In the genomic region with DNA sequence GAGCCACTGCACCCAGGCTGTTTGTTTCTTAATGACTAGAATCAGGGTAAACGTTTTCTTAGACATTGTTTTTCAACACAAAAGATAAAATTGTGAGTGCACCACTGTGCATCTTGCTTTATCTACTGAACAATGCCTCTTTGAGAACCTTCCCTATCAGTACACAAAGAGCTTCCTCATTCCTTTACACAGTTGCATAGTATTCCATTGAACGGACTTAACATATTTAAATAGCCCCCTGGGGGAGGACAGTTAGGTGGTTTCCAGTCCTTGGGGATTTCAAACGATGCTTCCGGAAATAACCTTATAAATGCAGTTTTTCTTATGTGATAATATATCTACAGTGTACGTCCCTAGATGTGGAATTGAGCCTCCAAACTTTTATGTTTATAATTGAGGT, we compare ENCODE assay signal across 28 cellular contexts. TPM values are rescaled to one million over a fixed set of nuclear protein-coding genes. Genes with fewer than 3 reads are reported as not detected.
DNase-seq lines count a peak whose midpoint lies in the region; ATAC-seq, FAIRE-seq and TF ChIP-seq lines count a peak whose summit lies in the region.
"Had no signal": no experiment of that assay in that cellular context is flagged by ENCODE, and none has a peak within 500 bp of the region (broad histone marks: within the 10 kb centered on the region; RNA-seq: fewer than 3 reads in every experiment).

No MANE protein-coding gene starts in this region.

- no peaks in the 10 kb centered on the region for H3K27me3 Mint-ChIP-seq in Caco-2 (ENCODE audit: insufficient read depth, unreplicated experiment)
- H3K27me3 Mint-ChIP-seq: CD4-positive, alpha-beta T cell; IgD-negative memory B cell had no signal

- H3K4me3 ChIP-seq in Caco-2 (ENCODE audit: low read depth, low read length) (no peak overlapping the region), K562 (no peak overlapping the region)
- H3K4me3 ChIP-seq: A549; BLaER1 treated with 17β-estradiol and CSF1 and Interleukin-3, amounts not matched to agents 10 nM and 100 nM; PC-9; SJCRH30 had no signal

- TF ChIP-seq CTCF in Caco-2 (IDR thresholded peaks at IDR 0.05; ENCODE audit: insufficient read depth in 1 of 2, low read depth in 1 of 2, low read length in 1 of 2, severe bottlenecking in 1 of 2, unreplicated experiment in 1 of 2) (no peak), K562 (IDR thresholded peaks at IDR 0.05 in 2 of 3, conservative IDR thresholded peaks at IDR 0.05 in 1 of 3; ENCODE audit: insufficient read depth in 2 of 3, low read depth in 1 of 3, low read length in 3 of 3) (no peak)

- H3K4me3 Mint-ChIP-seq in Caco-2 (ENCODE audit: unreplicated experiment) = no peak overlapping the region
- H3K4me3 Mint-ChIP-seq: CD4-positive, alpha-beta T cell; IgD-negative memory B cell had no signal

- H3K27me3 ChIP-seq in Caco-2 (replicated peaks; ENCODE audit: control insufficient read depth, insufficient read depth, low read length) (no peaks in the 10 kb centered on the region), K562 (ENCODE audit: control insufficient read depth in 2 of 2, insufficient read depth in 2 of 2, low read length in 2 of 2) (no peaks in the 10 kb centered on the region)
- H3K27me3 ChIP-seq: BLaER1 treated with 17β-estradiol and CSF1 and Interleukin-3, amounts not matched to agents 10 nM and 100 nM; SJCRH30 had no signal

- CTCF ChIA-PET in Caco-2 (lab: Charles Lee) = no interaction called here
- CTCF ChIA-PET in K562 (lab: Yijun Ruan, JAX; ENCODE audit: low intra/inter-chr PET ratio) = no interaction called here

- no peak for TF ChIP-seq RAD21 in K562 (CRISPR knock-in tag; conservative IDR thresholded peaks at IDR 0.05 in 1 of 2, IDR thresholded peaks at IDR 0.05 in 1 of 2)

- H3K36me3 Mint-ChIP-seq in Caco-2 (ENCODE audit: insufficient read depth, unreplicated experiment) = peaks cover 59% of the 10 kb centered on the region

- no peak for TF ChIP-seq POLR2A in K562 (conservative IDR thresholded peaks at IDR 0.05)

- TF ChIP-seq EP300 in K562 (IDR thresholded peaks at IDR 0.05; ENCODE audit: low read length) = no peak

- H2AFZ ChIP-seq in K562 (ENCODE audit: low read depth, low read length) = no peak overlapping the region
- H2AFZ ChIP-seq: PC-9 had no signal

- POLR2A ChIA-PET in Caco-2 (lab: Charles Lee) = no interaction called here
- POLR2A ChIA-PET in K562 (lab: Yijun Ruan, JAX) = interaction anchor here (0.6 to 1.1 kb wide), 2 partner anchors 23 to 73 kb away, joined by 3 read pairs; no protein-coding TSS in a partner anchor

- H3K9me3 ChIP-seq in Caco-2 (no peaks in the 10 kb centered on the region), K562 (replicated peaks; ENCODE audit: control insufficient read depth, insufficient read depth, low read depth, low read length) (no peaks in the 10 kb centered on the region)
- H3K9me3 ChIP-seq: A549, SJCRH30 had no signal

- ATAC-seq in K562 = no peak
- no peak for ATAC-seq in GM19455 (IDR thresholded peaks at IDR 0.05; ENCODE audit: unreplicated experiment)
- ATAC-seq: A549, HCT116, Right ventricle myocardium inferior had no signal

- 79% methylated on average over 5 of the region's 5 CpGs for WGBS in K562 (ENCODE audit: insufficient coverage, low coverage, missing lambda C conversion rate)

- FAIRE-seq in K562 (lab: Jason Lieb, UNC) = no peak
- FAIRE-seq: A549, GM12891 had no signal

- intact Hi-C loops in Caco-2 (cut with micrococcal nuclease; ENCODE audit: unreplicated experiment) (no loop called here), K562 (cut with micrococcal nuclease) (no loop called here)

- peaks cover 19% of the 10 kb centered on the region for H3K4me1 Mint-ChIP-seq in Caco-2 (ENCODE audit: low read depth, unreplicated experiment)

- H4K20me1 ChIP-seq in K562 (replicated peaks; ENCODE audit: control insufficient read depth, insufficient read depth, low read length) = no peaks in the 10 kb centered on the region

- H3K9me1 ChIP-seq in K562 (ENCODE audit: control insufficient read depth, insufficient read depth, low read length) = no peaks in the 10 kb centered on the region

- no peak overlapping the region for H3K4me2 ChIP-seq in K562 (ENCODE audit: insufficient read depth, low read length)
- H3K4me2 ChIP-seq: A549; BLaER1 treated with 17β-estradiol and CSF1 and Interleukin-3, amounts not matched to agents 10 nM and 100 nM; PC-9 had no signal

- H3K27ac Mint-ChIP-seq in Caco-2 (ENCODE audit: unreplicated experiment) = peak overlapping the region; percentile 73
- H3K27ac Mint-ChIP-seq: CD4-positive, alpha-beta T cell; IgD-negative memory B cell had no signal

- H3K36me3 ChIP-seq in Caco-2 (ENCODE audit: control insufficient read depth, insufficient read depth, low read length) (no peaks in the 10 kb centered on the region; the same call in 1 of the 2 replicates), K562 (ENCODE audit: control insufficient read depth, insufficient read depth, low read length) (peaks cover 52% of the 10 kb centered on the region)

- in situ Hi-C loops in K562 (cut with MboI) = no loop called here

- peaks cover 69% of the 10 kb centered on the region for H3K79me2 ChIP-seq in K562 (ENCODE audit: control insufficient read depth, insufficient read depth, low read length)

- DNase-seq in Caco-2 (no peak), K562 (ENCODE audit: extremely low read depth in 1 of 4, low spot score in 3 of 4) (no peak)
- DNase-seq: AML-193; CD4-positive, alpha-beta T cell; DMS 273 treated with DMSO at 0.1 percent for 48 hours; DMS79; EL; GDM1; GOT3; NCI-H1048; NCI-H1417; NCI-H1694; NCI-H2029 treated with DMSO at 0.1 percent for 48 hours; NCI-H446 treated with DMSO at 0.1 percent for 48 hours; NCI-H526; NCI-H82; NK-92 treated with Interleukin-12 subunit alpha and Interleukin-12 subunit beta, amount 100 ng/mL, for 24 hours; SJCRH30; T-helper 1 cell had no signal

- H3K27ac ChIP-seq in K562 (ENCODE audit: extremely low read depth, low read depth, low read length) = no peak overlapping the region
- H3K27ac ChIP-seq: A549; BLaER1 treated with 17β-estradiol and CSF1 and Interleukin-3, amounts not matched to agents 10 nM and 100 nM; PC-9; SJCRH30 had no signal

- H3K9me3 Mint-ChIP-seq in Caco-2 (ENCODE audit: unreplicated experiment) = no peaks in the 10 kb centered on the region
- H3K9me3 Mint-ChIP-seq: CD4-positive, alpha-beta T cell; IgD-negative memory B cell had no signal

- no peak overlapping the region for H3K9ac ChIP-seq in K562 (ENCODE audit: insufficient read depth in 1 of 2, low read depth in 2 of 2, low read length in 2 of 2)
- H3K9ac ChIP-seq: BLaER1 treated with 17β-estradiol and CSF1 and Interleukin-3, amounts not matched to agents 10 nM and 100 nM had no signal

- no TSS peak for BruUV-seq in Caco-2 (replicated peaks; lab: Mats Ljungman, UMichigan)
- no TSS peak for BruUV-seq in K562 (replicated peaks; lab: Mats Ljungman, UMichigan)

- H3K4me1 ChIP-seq in Caco-2 = peaks cover 7% of the 10 kb centered on the region; the same call in 1 of the 2 replicates
- peaks cover 0 to 2% of the 10 kb centered on the region in 2 experiments; a peak in 3 of 5 replicates for H3K4me1 ChIP-seq in K562 (replicated peaks in 1 of 2; ENCODE audit: control insufficient read depth in 2 of 2, insufficient read depth in 2 of 2, low read length in 2 of 2)
- H3K4me1 ChIP-seq: A549, SJCRH30 had no signal

RNA-seq across cellular contexts. Expression of gene POLD1, which starts 8.6 kb away (rescaled TPM):
- total RNA-seq in Caco-2 (2022) = 128 TPM in 2 replicates
- total RNA-seq in K562 (2011; cell fraction: chromatin; rRNA removed; ENCODE audit: low replicate concordance) = 79.9 and 373 TPM in 2 replicates
- 460 and 477 TPM in 2 replicates for total RNA-seq in K562 (2011; cell fraction: nucleolus; rRNA removed)
- total RNA-seq in K562 (2011; cell fraction: nucleoplasm; rRNA removed) = 147 and 179 TPM in 2 replicates
- 258 and 338 TPM in 2 replicates for total RNA-seq in K562 (2014; rRNA removed)
- total RNA-seq in K562 (2014; rRNA removed; fragmentation: Illumina TruSeq; extraction: Trizol) = 15.3 and 28.3 TPM in 2 replicates
- total RNA-seq in K562 (2015; rRNA removed; fragmentation: Illumina TruSeq; extraction: Trizol) = 89.4 and 95.2 TPM in 2 replicates
- 296 and 312 TPM in 2 replicates for total RNA-seq in K562 (2021)
- polyA plus RNA-seq in K562 (2011; rRNA removed) = 45.2 and 88.6 TPM in 2 replicates
- polyA plus RNA-seq in K562 (2011; cell fraction: cytosol; rRNA removed) = 86.2 and 222 TPM in 2 replicates
- polyA plus RNA-seq in K562 (2011; cell fraction: nucleus; rRNA removed) = 460 and 607 TPM in 2 replicates
- 164 and 224 TPM in 2 replicates for polyA plus RNA-seq in K562 (2012)
- 47.8 and 97.9 TPM in 2 replicates for polyA plus RNA-seq in K562 (2014; fragmentation: Illumina TruSeq; extraction: Trizol)
- polyA plus RNA-seq in K562 (2014; fragmentation: Nextera tagmentation; extraction: Ambion mirVana) = 1 to 10 TPM; 1.3 to 6.4 TPM
- polyA plus RNA-seq in K562 (2014; rRNA removed) = 161 and 163 TPM in 2 replicates
- polyA minus RNA-seq in K562 (2011; rRNA and poly(A)+ RNA removed) = 33.3 and 52.7 TPM in 2 replicates
- 165 and 236 TPM in 2 replicates for polyA minus RNA-seq in K562 (2011; cell fraction: cytosol; rRNA and poly(A)+ RNA removed)
- 166 and 171 TPM in 2 replicates for polyA minus RNA-seq in K562 (2011; cell fraction: nucleus; rRNA and poly(A)+ RNA removed)

RNA-seq across cellular contexts. Expression of gene NR1H2, which starts 16.5 kb away (rescaled TPM):
- total RNA-seq in Caco-2 (2022) (38.3 and 40.3 TPM in 2 replicates), K562 (2014; rRNA removed) (51.4 and 68.1 TPM in 2 replicates), K562 (2014; rRNA removed; fragmentation: Illumina TruSeq; extraction: Trizol) (10.6 and 12.3 TPM in 2 replicates), K562 (2015; rRNA removed; fragmentation: Illumina TruSeq; extraction: Trizol) (32.9 and 35.0 TPM in 2 replicates), K562 (2021) (56.7 and 58.2 TPM in 2 replicates)
- 31.6 and 83.2 TPM in 2 replicates for total RNA-seq in K562 (2011; cell fraction: chromatin; rRNA removed; ENCODE audit: low replicate concordance)
- total RNA-seq in K562 (2011; cell fraction: nucleolus; rRNA removed) = 66.3 and 72.5 TPM in 2 replicates
- 41.0 and 45.6 TPM in 2 replicates for total RNA-seq in K562 (2011; cell fraction: nucleoplasm; rRNA removed)
- polyA plus RNA-seq in K562 (2011; rRNA removed) (24.0 and 37.5 TPM in 2 replicates), K562 (2014; fragmentation: Illumina TruSeq; extraction: Trizol) (23.8 and 51.0 TPM in 2 replicates), K562 (2014; fragmentation: Nextera tagmentation; extraction: Ambion mirVana) (1 to 10 TPM in 1 of 2 experiments, under 1 TPM in 1; 0.11 to 1.5 TPM), K562 (2014; rRNA removed) (61.9 and 73.8 TPM in 2 replicates)
- polyA plus RNA-seq in K562 (2011; cell fraction: cytosol; rRNA removed) = 42.2 and 70.3 TPM in 2 replicates
- 71.7 and 110 TPM in 2 replicates for polyA plus RNA-seq in K562 (2011; cell fraction: nucleus; rRNA removed)
- 51.4 and 65.3 TPM in 2 replicates for polyA plus RNA-seq in K562 (2012)
- 12.7 and 17.8 TPM in 2 replicates for polyA minus RNA-seq in K562 (2011; rRNA and poly(A)+ RNA removed)
- polyA minus RNA-seq in K562 (2011; cell fraction: cytosol; rRNA and poly(A)+ RNA removed) = 15.7 and 17.4 TPM in 2 replicates
- 28.8 and 37.7 TPM in 2 replicates for polyA minus RNA-seq in K562 (2011; cell fraction: nucleus; rRNA and poly(A)+ RNA removed)

RNA-seq across cellular contexts. Expression of gene SPIB, which starts 26.0 kb away (rescaled TPM):
- total RNA-seq in Caco-2 (2022) = 0.50 and 0.51 TPM in 2 replicates
- total RNA-seq in K562 (2011; cell fraction: chromatin; rRNA removed; ENCODE audit: low replicate concordance) = 2.3 and 8.3 TPM in 2 replicates
- total RNA-seq in K562 (2011; cell fraction: nucleolus; rRNA removed) = 4.6 and 5.2 TPM in 2 replicates
- 3.9 and 4.4 TPM in 2 replicates for total RNA-seq in K562 (2011; cell fraction: nucleoplasm; rRNA removed)
- total RNA-seq in K562 (2014; rRNA removed) = 0.33 and 0.45 TPM in 2 replicates
- total RNA-seq in K562 (2014; rRNA removed; fragmentation: Illumina TruSeq; extraction: Trizol) = 0.22 and 0.25 TPM in 2 replicates
- 0.40 and 0.45 TPM in 2 replicates for total RNA-seq in K562 (2015; rRNA removed; fragmentation: Illumina TruSeq; extraction: Trizol)
- 1.0 and 1.3 TPM in 2 replicates for total RNA-seq in K562 (2021)
- 0.46 and 0.60 TPM in 2 replicates for polyA plus RNA-seq in K562 (2011; rRNA removed)
- polyA plus RNA-seq in K562 (2011; cell fraction: cytosol; rRNA removed) = 0.41 and 0.94 TPM in 2 replicates
- polyA plus RNA-seq in K562 (2011; cell fraction: nucleus; rRNA removed) = 2.5 and 7.6 TPM in 2 replicates
- 0.53 and 1.1 TPM in 2 replicates for polyA plus RNA-seq in K562 (2012)
- 0.24 and 0.76 TPM in 2 replicates for polyA plus RNA-seq in K562 (2014; fragmentation: Illumina TruSeq; extraction: Trizol)
- polyA plus RNA-seq in K562 (2014; fragmentation: Nextera tagmentation; extraction: Ambion mirVana) = under 1 TPM in 1 of 2 experiments, not detected in 1; 0.06 TPM
- polyA plus RNA-seq in K562 (2014; rRNA removed) = 0.53 and 0.92 TPM in 2 replicates
- 0.06 and 0.07 TPM in 2 replicates for polyA minus RNA-seq in K562 (2011; rRNA and poly(A)+ RNA removed)
- not detected in 2 replicates for polyA minus RNA-seq in K562 (2011; cell fraction: cytosol; rRNA and poly(A)+ RNA removed)
- polyA minus RNA-seq in K562 (2011; cell fraction: nucleus; rRNA and poly(A)+ RNA removed) = 0.33 and 0.94 TPM in 2 replicates
- total RNA-seq: PC-9, Right ventricle myocardium inferior, RPMI7951 had no signal

RNA-seq across cellular contexts. Expression of gene NAPSA, which starts 27.3 kb away (rescaled TPM):
- 1.2 and 1.6 TPM in 2 replicates for total RNA-seq in Caco-2 (2022)
- 3.9 and 8.3 TPM in 2 replicates for total RNA-seq in K562 (2011; cell fraction: chromatin; rRNA removed; ENCODE audit: low replicate concordance)
- 5.0 and 5.5 TPM in 2 replicates for total RNA-seq in K562 (2011; cell fraction: nucleolus; rRNA removed)
- 3.6 and 5.6 TPM in 2 replicates for total RNA-seq in K562 (2011; cell fraction: nucleoplasm; rRNA removed)
- total RNA-seq in K562 (2014; rRNA removed) = 0.41 and 0.78 TPM in 2 replicates
- total RNA-seq in K562 (2014; rRNA removed; fragmentation: Illumina TruSeq; extraction: Trizol) = 0.45 and 0.65 TPM in 2 replicates
- 0.45 and 0.76 TPM in 2 replicates for total RNA-seq in K562 (2015; rRNA removed; fragmentation: Illumina TruSeq; extraction: Trizol)
- total RNA-seq in K562 (2021) = 1.9 and 2.3 TPM in 2 replicates
- polyA plus RNA-seq in K562 (2011; rRNA removed) = 1.2 and 1.9 TPM in 2 replicates
- 1.4 and 1.9 TPM in 2 replicates for polyA plus RNA-seq in K562 (2011; cell fraction: cytosol; rRNA removed)
- 11.3 and 12.5 TPM in 2 replicates for polyA plus RNA-seq in K562 (2011; cell fraction: nucleus; rRNA removed)
- 2.0 and 3.0 TPM in 2 replicates for polyA plus RNA-seq in K562 (2012)
- 0.89 and 1.1 TPM in 2 replicates for polyA plus RNA-seq in K562 (2014; fragmentation: Illumina TruSeq; extraction: Trizol)
- under 1 TPM; 0.25 to 0.49 TPM for polyA plus RNA-seq in K562 (2014; fragmentation: Nextera tagmentation; extraction: Ambion mirVana)
- polyA plus RNA-seq in K562 (2014; rRNA removed) = 0.69 and 1.6 TPM in 2 replicates
- polyA minus RNA-seq in K562 (2011; rRNA and poly(A)+ RNA removed) = 0.42 and 0.57 TPM in 2 replicates
- 1.5 TPM in 1 of 2 replicates, not detected in the other for polyA minus RNA-seq in K562 (2011; cell fraction: cytosol; rRNA and poly(A)+ RNA removed)
- 2.0 and 2.2 TPM in 2 replicates for polyA minus RNA-seq in K562 (2011; cell fraction: nucleus; rRNA and poly(A)+ RNA removed)
- total RNA-seq: RPMI7951 had no signal

RNA-seq across cellular contexts. Expression of gene MYBPC2, which starts 39.9 kb away (rescaled TPM):
- total RNA-seq in Caco-2 (2022) (0.91 and 1.6 TPM in 2 replicates), K562 (2014; rRNA removed) (not detected in 2 replicates), K562 (2014; rRNA removed; fragmentation: Illumina TruSeq; extraction: Trizol) (not detected in 2 replicates), K562 (2015; rRNA removed; fragmentation: Illumina TruSeq; extraction: Trizol) (not detected in 2 replicates), K562 (2021) (0.04 TPM in 1 of 2 replicates, not detected in the other)
- total RNA-seq in K562 (2011; cell fraction: chromatin; rRNA removed; ENCODE audit: low replicate concordance) = 0.30 and 0.67 TPM in 2 replicates
- total RNA-seq in K562 (2011; cell fraction: nucleolus; rRNA removed) = not detected in 2 replicates
- total RNA-seq in K562 (2011; cell fraction: nucleoplasm; rRNA removed) = not detected in 2 replicates
- polyA plus RNA-seq in K562 (2011; rRNA removed) (0.14 and 0.19 TPM in 2 replicates), K562 (2014; fragmentation: Illumina TruSeq; extraction: Trizol) (not detected in 2 replicates), K562 (2014; fragmentation: Nextera tagmentation; extraction: Ambion mirVana) (not detected), K562 (2014; rRNA removed) (0.01 TPM in 1 of 2 replicates, not detected in the other)
- 0.06 and 0.07 TPM in 2 replicates for polyA plus RNA-seq in K562 (2011; cell fraction: cytosol; rRNA removed)
- polyA plus RNA-seq in K562 (2011; cell fraction: nucleus; rRNA removed) = 0.31 and 0.60 TPM in 2 replicates
- polyA plus RNA-seq in K562 (2012) = 0.01 TPM in 1 of 2 replicates, not detected in the other
- polyA minus RNA-seq in K562 (2011; rRNA and poly(A)+ RNA removed) = 0.06 TPM in 1 of 2 replicates, not detected in the other
- not detected in 2 replicates for polyA minus RNA-seq in K562 (2011; cell fraction: cytosol; rRNA and poly(A)+ RNA removed)
- polyA minus RNA-seq in K562 (2011; cell fraction: nucleus; rRNA and poly(A)+ RNA removed) = 0.22 TPM in 1 of 2 replicates, not detected in the other
- total RNA-seq: PC-9, RPMI7951 had no signal
